Comparison of ENCODE assay signal across 9 cellular contexts in genomic region chr1:17540255-17541001, GRCh38. TPM values are rescaled to one million over a fixed set of nuclear protein-coding genes. Genes with fewer than 3 reads are reported as not detected.
DNase-seq lines count a peak whose midpoint lies in the region; ATAC-seq and FAIRE-seq lines count a peak whose summit lies in the region.
"Had no signal": no experiment of that assay in that cellular context is flagged by ENCODE, and none has a peak within 500 bp of the region (broad histone marks: within the 10 kb centered on the region; RNA-seq: fewer than 3 reads in every experiment).

No MANE protein-coding gene starts in this region.

- H3K79me1 ChIP-seq in neuronal stem cell (ENCODE audit: low read depth, low read length): peaks cover 6% of the 10 kb centered on the region

- H3K27me3 ChIP-seq in neuronal stem cell (ENCODE audit: control insufficient read depth in 3 of 3, insufficient read depth in 3 of 3, low read depth in 1 of 3, low read length in 3 of 3): no peaks in the 10 kb centered on the region

- peak overlapping the region; percentile 98 for H3K4me2 ChIP-seq in neuronal stem cell (ENCODE audit: insufficient read depth, low read length, poor library complexity, severe bottlenecking)

- peak overlapping the region; percentile 86 for H3K4ac ChIP-seq in neuronal stem cell (ENCODE audit: low read length)

- H3K9ac ChIP-seq in neuronal stem cell (ENCODE audit: low read depth, low read length, poor library complexity): peak overlapping the region; percentile 97

- no peaks in the 10 kb centered on the region for H3K9me3 ChIP-seq in neuronal stem cell (replicated peaks in 1 of 2; ENCODE audit: control insufficient read depth in 2 of 2, insufficient read depth in 1 of 2, low read depth in 1 of 2, low read length in 2 of 2)

- H2BK15ac ChIP-seq in neuronal stem cell (ENCODE audit: low read length): peak overlapping the region; percentile 96

- H3K4me1 ChIP-seq in neuronal stem cell (ENCODE audit: control insufficient read depth in 2 of 2, insufficient read depth in 1 of 2, low read depth in 1 of 2, low read length in 2 of 2): peaks cover 14 to 19% of the 10 kb centered on the region in 2 donors

- H2AK5ac ChIP-seq in neuronal stem cell (ENCODE audit: low read depth, low read length): peak overlapping the region; percentile 96

- H3K14ac ChIP-seq in neuronal stem cell (ENCODE audit: low read length): peak overlapping the region; percentile 99

- H3K36me3 ChIP-seq in neuronal stem cell (replicated peaks in 1 of 2; ENCODE audit: control insufficient read depth in 2 of 2, insufficient read depth in 2 of 2, low read length in 2 of 2): peaks cover 0 to 4% of the 10 kb centered on the region in 2 donors

- H2AFZ ChIP-seq in neuronal stem cell (ENCODE audit: low read length): peak overlapping the region; percentile 92

- H3K4me3 ChIP-seq in neuronal stem cell (ENCODE audit: low read length in 2 of 2): peak overlapping the region; percentile 65 to 98
- H3K4me3 ChIP-seq: K562 had no signal

- DNase-seq in ELF-1 (ENCODE audit: low read depth, low spot score): peak; percentile 63
- peak; percentile 44 for DNase-seq in RCC 7860 (ENCODE audit: low spot score)
- DNase-seq in fibroblast of peridontal ligament (ENCODE audit: extremely low read depth): peak; percentile 42
- peak; percentile 60 for DNase-seq in neuronal stem cell (ENCODE audit: low spot score)
- no peak for DNase-seq in T-helper 2 cell
- no peak for DNase-seq in stimulated activated naive CD4-positive, alpha-beta T cell treated with Interleukin-2 at 50 U/mL for 16 hours (lab: John Stamatoyannopoulos, UW)

- H3K18ac ChIP-seq in neuronal stem cell (ENCODE audit: low read length): peak overlapping the region; percentile 99

- no peak overlapping the region for H4K8ac ChIP-seq in neuronal stem cell (ENCODE audit: low read depth, low read length)

- H3K27ac ChIP-seq in neuronal stem cell (replicated peaks; ENCODE audit: low read length): peak overlapping the region; percentile 64

- peak overlapping the region; percentile 96 for H3K23ac ChIP-seq in neuronal stem cell (ENCODE audit: low read depth, low read length, poor library complexity)

- peak overlapping the region; percentile 99 for H2BK12ac ChIP-seq in neuronal stem cell (ENCODE audit: low read length)

- FAIRE-seq in RCC 7860 (lab: Jason Lieb, UNC): no peak
- FAIRE-seq: K562 had no signal

- no peak overlapping the region for H2BK120ac ChIP-seq in neuronal stem cell (ENCODE audit: low read depth, low read length)

- no CpG with 5 or more reads among the region's 26 CpGs for WGBS in neuronal stem cell (ENCODE audit: extremely low coverage in 2 of 2, insufficient read length in 2 of 2, insufficient replicate concordance in 1 of 2), 2 donors

- ATAC-seq in HG03571 (IDR thresholded peaks at IDR 0.05; ENCODE audit: unreplicated experiment): no peak
- no peak for ATAC-seq in HG03108 (IDR thresholded peaks at IDR 0.05; ENCODE audit: unreplicated experiment)

- H2BK5ac ChIP-seq in neuronal stem cell (ENCODE audit: low read length): peak overlapping the region; percentile 92

- peak overlapping the region; percentile 67 for H4K91ac ChIP-seq in neuronal stem cell (ENCODE audit: low read depth, low read length, poor library complexity)

RNA-seq across cellular contexts. Expression of gene ARHGEF10L, which starts 0.9 kb away (rescaled TPM):
- polyA plus RNA-seq in neuronal stem cell (2013, experiment 1 of 2): 14.6 TPM
- polyA plus RNA-seq in neuronal stem cell (2013, experiment 2 of 2): 14.8 TPM
- polyA plus RNA-seq: K562 had no signal

Comparison
In these comparisons a context has a peak if more than half of its experiments do, and no peak if none do; other contexts are left out.
1. DNase-seq: peak in ELF-1 (single experiment), RCC 7860 (single experiment), fibroblast of peridontal ligament (single experiment) and neuronal stem cell (single experiment); none in T-helper 2 cell (0 of 5) and stimulated activated naive CD4-positive, alpha-beta T cell treated with Interleukin-2 at 50 U/mL for 16 hours (single experiment).